9 cellular contexts compared by ENCODE assay signal in genomic region chr15:95146476-95146875, GRCh38.
"Had no signal": no experiment of that assay in that cellular context is flagged by ENCODE, and none has a peak within 500 bp of the region (broad histone marks: within the 10 kb centered on the region; RNA-seq: fewer than 3 reads in every experiment).

No MANE protein-coding gene starts in this region.

- H3K27ac Mint-ChIP-seq: IgD-negative memory B cell had no signal

- H3K9ac ChIP-seq: KMS-11 had no signal

- H3K4me3 ChIP-seq: K562 had no signal

- DNase-seq: IMR-90, KBM-7, KG1 had no signal

- H3K27me3 Mint-ChIP-seq: IgD-negative memory B cell had no signal

- H3K4me3 Mint-ChIP-seq: IgD-negative memory B cell had no signal

- H3K4me2 ChIP-seq: KMS-11 had no signal

- H3K27ac ChIP-seq: HL-60, KMS-11 had no signal

- H3K36me3 Mint-ChIP-seq: IgD-negative memory B cell had no signal

- ATAC-seq: HepG2, K562 had no signal

- FAIRE-seq: HepG2, HTR-8/SVneo, K562 had no signal

- H3K4me1 Mint-ChIP-seq: IgD-negative memory B cell had no signal
